Comparison of ENCODE assay signal across 1 cellular context in genomic region chr16:89562939-89563338, GRCh38.
TF ChIP-seq lines count a peak whose summit lies in the region.

No MANE protein-coding gene starts in this region.

TF ChIP-seq in H1, 55 proteins besides CTCF, POLR2A, EP300 and RAD21:
- TF ChIP-seq TCF12 (IDR thresholded peaks at IDR 0.05; ENCODE audit: low read depth, low read length), result no peak
- no peak for TF ChIP-seq PHF8 (conservative IDR thresholded peaks at IDR 0.05; ENCODE audit: low read depth, low read length)
- TF ChIP-seq EZH2 (IDR thresholded peaks at IDR 0.05; ENCODE audit: low read depth, low read length, severe bottlenecking), result no peak
